14 cellular contexts compared by ENCODE assay signal in genomic region chr12:110074089-110074488, GRCh38. TPM values are rescaled to one million over a fixed set of nuclear protein-coding genes. Genes with fewer than 3 reads are reported as not detected.
DNase-seq lines count a peak whose midpoint lies in the region; ATAC-seq lines count a peak whose summit lies in the region.
"Had no signal": no experiment of that assay in that cellular context is flagged by ENCODE, and none has a peak within 500 bp of the region (broad histone marks: within the 10 kb centered on the region; RNA-seq: fewer than 3 reads in every experiment).

No MANE protein-coding gene starts in this region.

- H3K4me3 ChIP-seq in BLaER1: no peak overlapping the region
- no peak overlapping the region for H3K4me3 ChIP-seq in CD8-positive, alpha-beta memory T cell (ENCODE audit: low read length)
- H3K4me3 ChIP-seq: smooth muscle cell had no signal

- CTCF ChIA-PET in CD8-positive, alpha-beta memory T cell (lab: Charles Lee): interaction anchor here (2.1 kb wide), 1 partner anchor 22 kb away, joined by 5 read pairs; no protein-coding TSS in a partner anchor

- no peak for ATAC-seq in naive thymus-derived CD8-positive, alpha-beta T cell
- ATAC-seq in GM19395 (IDR thresholded peaks at IDR 0.05; ENCODE audit: unreplicated experiment) (no peak), GM18867 (IDR thresholded peaks at IDR 0.05; ENCODE audit: unreplicated experiment) (no peak), GM21526 (IDR thresholded peaks at IDR 0.05; ENCODE audit: low FRiP score, unreplicated experiment) (no peak)

- peak overlapping the region in 4 of 7 donors; percentile 84 to 92 (median 86) for H3K4me3 Mint-ChIP-seq in CD8-positive, alpha-beta memory T cell
- H3K4me3 Mint-ChIP-seq in naive thymus-derived CD8-positive, alpha-beta T cell: peak overlapping the region in 6 of 10 donors; percentile 18 to 92 (median 86)
- H3K4me3 Mint-ChIP-seq: type B pancreatic cell had no signal

- DNase-seq in CD8-positive, alpha-beta memory T cell: no peak
- no peak for DNase-seq in naive thymus-derived CD8-positive, alpha-beta T cell
- no peak for DNase-seq in GOT3 (lab: John Stamatoyannopoulos, UW)
- DNase-seq: cortex of kidney, NCI-H2107, NCI-H526 treated with DMSO at 0.1 percent for 48 hours had no signal

- H3K27ac ChIP-seq in BLaER1 (peak overlapping the region; percentile 50; the same call in 1 of the 2 replicates), angular gyrus (ENCODE audit: low read depth, low read length) (peak overlapping the region; percentile 98)
- H3K27ac ChIP-seq in CD8-positive, alpha-beta memory T cell (ENCODE audit: low read depth, low read length): no peak overlapping the region

- H3K9me3 Mint-ChIP-seq in CD8-positive, alpha-beta memory T cell: no peaks in the 10 kb centered on the region
- no peaks in the 10 kb centered on the region for H3K9me3 Mint-ChIP-seq in naive thymus-derived CD8-positive, alpha-beta T cell
- H3K9me3 Mint-ChIP-seq: type B pancreatic cell had no signal

- no peaks in the 10 kb centered on the region for H3K9me3 ChIP-seq in BLaER1
- H3K9me3 ChIP-seq in CD8-positive, alpha-beta memory T cell (ENCODE audit: low read length): no peaks in the 10 kb centered on the region
- H3K9me3 ChIP-seq: BE2C had no signal

- H3K27me3 Mint-ChIP-seq in CD8-positive, alpha-beta memory T cell: peaks cover 3% of the 10 kb centered on the region in 2 donors
- H3K27me3 Mint-ChIP-seq in naive thymus-derived CD8-positive, alpha-beta T cell: no peaks in the 10 kb centered on the region

- peak overlapping the region in 1 of 8 donors; percentile 91 for H3K27ac Mint-ChIP-seq in CD8-positive, alpha-beta memory T cell
- H3K27ac Mint-ChIP-seq in naive thymus-derived CD8-positive, alpha-beta T cell: peak overlapping the region in 8 of 10 donors; percentile 7 to 84 (median 70)
- H3K27ac Mint-ChIP-seq: type B pancreatic cell had no signal

- no peaks in the 10 kb centered on the region for H3K27me3 ChIP-seq in BLaER1
- no peaks in the 10 kb centered on the region for H3K27me3 ChIP-seq in CD8-positive, alpha-beta memory T cell (ENCODE audit: insufficient read depth, low read length, poor library complexity, severe bottlenecking)
- H3K27me3 ChIP-seq: BE2C had no signal

- H3K4me2 ChIP-seq in BLaER1: peak overlapping the region; percentile 80
- H3K4me2 ChIP-seq: smooth muscle cell had no signal

- H4K20me1 ChIP-seq in BLaER1: no peaks in the 10 kb centered on the region

- H3K4me1 Mint-ChIP-seq in CD8-positive, alpha-beta memory T cell: peaks cover 27 to 36% (median 28%) of the 10 kb centered on the region in 3 donors
- H3K4me1 Mint-ChIP-seq in naive thymus-derived CD8-positive, alpha-beta T cell: peaks cover 8 to 40% (median 25%) of the 10 kb centered on the region in 4 donors

- peaks cover 0 to 4% (median 0%) of the 10 kb centered on the region in 3 donors for H3K36me3 Mint-ChIP-seq in CD8-positive, alpha-beta memory T cell
- H3K36me3 Mint-ChIP-seq in naive thymus-derived CD8-positive, alpha-beta T cell: no peaks in the 10 kb centered on the region
- H3K36me3 Mint-ChIP-seq: type B pancreatic cell had no signal

- H3K4me1 ChIP-seq in BLaER1: peaks cover 30% of the 10 kb centered on the region
- H3K4me1 ChIP-seq in CD8-positive, alpha-beta memory T cell (ENCODE audit: insufficient read depth, low read length): peaks cover 13% of the 10 kb centered on the region

- POLR2A ChIA-PET in CD8-positive, alpha-beta memory T cell (lab: Charles Lee): no interaction called here
- POLR2A ChIA-PET in naive thymus-derived CD8-positive, alpha-beta T cell (lab: Charles Lee): interaction anchor here (1.7 kb wide), 1 partner anchor 10 kb away, joined by 4 read pairs; no protein-coding TSS in a partner anchor

- H3K9ac ChIP-seq in BLaER1: no peak overlapping the region

- no peaks in the 10 kb centered on the region for H3K36me3 ChIP-seq in BLaER1
- H3K36me3 ChIP-seq in CD8-positive, alpha-beta memory T cell (ENCODE audit: insufficient read depth, low read length): no peaks in the 10 kb centered on the region
- H3K36me3 ChIP-seq: BE2C had no signal

RNA-seq across cellular contexts. Expression of gene C12orf76, which starts 25.8 kb away (rescaled TPM):
- 10 to 100 TPM; 11.7 to 12.7 TPM for total RNA-seq in CD8-positive, alpha-beta memory T cell
- polyA plus RNA-seq in CD8-positive, alpha-beta memory T cell: 17.3 TPM
- 10 to 100 TPM; 20.2 to 22.3 TPM for total RNA-seq in naive thymus-derived CD8-positive, alpha-beta T cell
- polyA plus RNA-seq in naive thymus-derived CD8-positive, alpha-beta T cell: 10 to 100 TPM; 15.6 to 19.2 (median 18.8) TPM

RNA-seq across cellular contexts. Expression of gene IFT81, which starts 50.1 kb away (rescaled TPM):
- 1 to 10 TPM; 3.7 to 4.5 TPM for total RNA-seq in CD8-positive, alpha-beta memory T cell
- 0.35 TPM for polyA plus RNA-seq in CD8-positive, alpha-beta memory T cell
- 1 to 10 TPM; 2.3 to 2.5 TPM for total RNA-seq in naive thymus-derived CD8-positive, alpha-beta T cell
- polyA plus RNA-seq in naive thymus-derived CD8-positive, alpha-beta T cell: under 1 TPM; 0.45 to 0.82 (median 0.56) TPM
